17 cellular contexts compared by ENCODE assay signal in genomic region chr4:3780347-3781171, GRCh38. TPM values are rescaled to one million over a fixed set of nuclear protein-coding genes. Genes with fewer than 3 reads are reported as not detected.
DNase-seq lines count a peak whose midpoint lies in the region; ATAC-seq and TF ChIP-seq lines count a peak whose summit lies in the region.
"Had no signal": no experiment of that assay in that cellular context is flagged by ENCODE, and none has a peak within 500 bp of the region (broad histone marks: within the 10 kb centered on the region; RNA-seq: fewer than 3 reads in every experiment).

No MANE protein-coding gene starts in this region.

- intact Hi-C loops in Calu3 (cut with micrococcal nuclease; ENCODE audit: unreplicated experiment): loop anchor here (10.0 kb wide), 1 partner anchor 94 kb away; no protein-coding TSS in a partner anchor

- CTCF ChIA-PET in Calu3 (lab: Charles Lee): interaction anchor here (0.6 kb wide), 1 partner anchor 33 kb away, joined by 3 read pairs; no protein-coding TSS in a partner anchor

- no peaks in the 10 kb centered on the region for H3K27me3 Mint-ChIP-seq in Calu3 (ENCODE audit: unreplicated experiment)
- no peaks in the 10 kb centered on the region for H3K27me3 Mint-ChIP-seq in glutamatergic neuron (ENCODE audit: unreplicated experiment)
- H3K27me3 Mint-ChIP-seq: activated naive CD4-positive, alpha-beta T cell treated with anti-CD3 and anti-CD28 coated beads, Interleukin-2, amount 50 U/mL, for 24 hours had no signal

- ATAC-seq in HG03159 (IDR thresholded peaks at IDR 0.05; ENCODE audit: unreplicated experiment): no peak
- ATAC-seq: heart left ventricle had no signal

- H3K4me1 Mint-ChIP-seq in Calu3 (ENCODE audit: low read depth, unreplicated experiment) (peaks cover 11% of the 10 kb centered on the region), glutamatergic neuron (ENCODE audit: low read depth, unreplicated experiment) (peaks cover 2% of the 10 kb centered on the region)
- H3K4me1 Mint-ChIP-seq: activated naive CD4-positive, alpha-beta T cell treated with anti-CD3 and anti-CD28 coated beads, Interleukin-2, amount 50 U/mL, for 24 hours had no signal

- TF ChIP-seq CTCF in Calu3 (IDR thresholded peaks at IDR 0.05; ENCODE audit: unreplicated experiment): no peak
- TF ChIP-seq CTCF in glutamatergic neuron (IDR thresholded peaks at IDR 0.05; ENCODE audit: partially characterized antibody, unreplicated experiment): no peak

- H3K27ac Mint-ChIP-seq in Calu3 (ENCODE audit: unreplicated experiment): no peak overlapping the region
- no peak overlapping the region for H3K27ac Mint-ChIP-seq in glutamatergic neuron (ENCODE audit: unreplicated experiment)
- H3K27ac Mint-ChIP-seq: activated naive CD4-positive, alpha-beta T cell treated with anti-CD3 and anti-CD28 coated beads, Interleukin-2, amount 50 U/mL, for 24 hours had no signal

- no peaks in the 10 kb centered on the region for H3K9me3 Mint-ChIP-seq in Calu3 (ENCODE audit: low read depth, unreplicated experiment)
- H3K9me3 Mint-ChIP-seq in glutamatergic neuron (ENCODE audit: unreplicated experiment): peaks cover 6% of the 10 kb centered on the region
- H3K9me3 Mint-ChIP-seq: activated naive CD4-positive, alpha-beta T cell treated with anti-CD3 and anti-CD28 coated beads, Interleukin-2, amount 50 U/mL, for 24 hours had no signal

- no peaks in the 10 kb centered on the region for H3K36me3 Mint-ChIP-seq in Calu3 (ENCODE audit: insufficient read depth, unreplicated experiment)
- no peaks in the 10 kb centered on the region for H3K36me3 Mint-ChIP-seq in glutamatergic neuron (ENCODE audit: unreplicated experiment)
- H3K36me3 Mint-ChIP-seq: activated naive CD4-positive, alpha-beta T cell treated with anti-CD3 and anti-CD28 coated beads, Interleukin-2, amount 50 U/mL, for 24 hours had no signal

- BruUV-seq in Calu3 (replicated peaks; lab: Mats Ljungman, UMichigan): no TSS peak

- H3K4me3 Mint-ChIP-seq in Calu3 (ENCODE audit: low read depth, unreplicated experiment): no peak overlapping the region
- H3K4me3 Mint-ChIP-seq in glutamatergic neuron (ENCODE audit: unreplicated experiment): no peak overlapping the region
- H3K4me3 Mint-ChIP-seq: activated naive CD4-positive, alpha-beta T cell treated with anti-CD3 and anti-CD28 coated beads, Interleukin-2, amount 50 U/mL, for 24 hours had no signal

- DNase-seq in DMS53 (lab: John Stamatoyannopoulos, UW) (peak; percentile 21), DMS53 treated with DMSO at 0.1 percent for 48 hours (lab: John Stamatoyannopoulos, UW; ENCODE audit: unreplicated experiment) (no peak), Calu3 (peak; percentile 84), NCI-H510A (lab: John Stamatoyannopoulos, UW) (peak; percentile 45), iPS-NIHi11 (ENCODE audit: low spot score) (peak; percentile 57), NCI-H2081 treated with DMSO at 0.1 percent for 48 hours (lab: John Stamatoyannopoulos, UW) (no peak), glutamatergic neuron (no peak)
- DNase-seq: activated CD4-positive, CD25-positive, alpha-beta regulatory T cell treated with anti-CD3 and anti-CD28 coated beads, Interleukin-2, amount 50 U/mL, for 72 hours; brain microvascular endothelial cell; GF-D8; heart left ventricle; kidney glomerular epithelial cell; midbrain; stimulated activated CD4-positive, alpha-beta T cell treated with anti-CD3 and anti-CD28 coated beads, Interleukin-4, amount 100 ng/mL, for 1 hour; thyroid gland had no signal

RNA-seq across cellular contexts. Expression of gene ADRA2C, which starts 14.4 kb away (rescaled TPM):
- total RNA-seq in Calu3 (2022) (2.4 and 3.4 TPM in 2 replicates), glutamatergic neuron (ENCODE audit: unreplicated experiment) (4.8 TPM)

Comparison
In these comparisons a context has a peak if more than half of its experiments do, and no peak if none do; other contexts are left out.
1. DNase-seq: peak in DMS53 (single experiment), Calu3 (single experiment), NCI-H510A (single experiment) and iPS-NIHi11 (single experiment); none in DMS53 treated with DMSO at 0.1 percent for 48 hours (single experiment), NCI-H2081 treated with DMSO at 0.1 percent for 48 hours (single experiment) and glutamatergic neuron (single experiment).